8 cellular contexts compared by ENCODE assay signal in the genomic region with DNA sequence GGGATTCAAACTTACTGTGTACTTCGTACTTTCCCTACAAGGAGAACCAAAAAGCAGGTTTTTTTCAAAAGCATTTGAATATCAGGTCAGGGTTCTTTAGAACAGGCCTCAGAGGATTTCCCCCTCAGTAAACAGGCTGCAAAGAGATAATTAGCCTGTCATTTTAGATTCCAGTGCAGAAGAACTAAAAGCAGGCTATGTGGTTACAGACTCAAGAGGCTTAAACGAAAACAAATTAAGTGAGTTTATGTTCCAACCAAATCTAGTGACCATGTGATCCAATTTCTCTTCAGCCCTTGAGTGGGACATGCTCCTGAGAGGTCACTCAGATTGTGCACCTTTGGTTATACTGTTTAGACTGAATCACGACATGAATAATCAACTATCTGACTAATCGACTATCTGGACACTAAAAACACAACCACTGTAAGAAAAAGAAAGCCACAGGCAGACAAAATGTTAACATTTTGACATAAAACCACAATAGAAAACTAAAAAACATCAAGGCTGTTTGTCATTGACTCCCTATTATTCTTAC. TPM values are rescaled to one million over a fixed set of nuclear protein-coding genes. Genes with fewer than 3 reads are reported as not detected.
DNase-seq lines count a peak whose midpoint lies in the region; ATAC-seq lines count a peak whose summit lies in the region.

No MANE protein-coding gene starts in this region.

- no peak overlapping the region for H3K9ac ChIP-seq in skeletal muscle satellite cell (ENCODE audit: low read depth, low read length)

- no peaks in the 10 kb centered on the region for H3K27me3 Mint-ChIP-seq in activated T-helper 17 cell treated with anti-CD3 and anti-CD28 coated beads, Interleukin-2, amount 50 U/mL, for 72 hours
- H3K27me3 Mint-ChIP-seq in immature natural killer cell (ENCODE audit: low read depth in 3 of 3): peaks cover 0 to 2% (median 0%) of the 10 kb centered on the region in 3 donors

- H3K27me3 ChIP-seq in skeletal muscle satellite cell (ENCODE audit: control insufficient read depth, insufficient read depth, low read length): no peaks in the 10 kb centered on the region

- peak overlapping the region; percentile 23 for H3K4me2 ChIP-seq in skeletal muscle satellite cell (ENCODE audit: low read length)

- peaks cover 23% of the 10 kb centered on the region for H3K4me1 ChIP-seq in skeletal muscle satellite cell (ENCODE audit: control insufficient read depth, insufficient read depth, low read length)

- peak; percentile 38 for ATAC-seq in HG02870 (IDR thresholded peaks at IDR 0.05; ENCODE audit: unreplicated experiment)
- peak; percentile 66 for ATAC-seq in activated T-helper 17 cell treated with anti-CD3 and anti-CD28 coated beads, Interleukin-2, amount 50 U/mL, for 72 hours (replicated peaks)

- no peaks in the 10 kb centered on the region for H3K9me3 Mint-ChIP-seq in activated T-helper 17 cell treated with anti-CD3 and anti-CD28 coated beads, Interleukin-2, amount 50 U/mL, for 72 hours
- no peaks in the 10 kb centered on the region for H3K9me3 Mint-ChIP-seq in immature natural killer cell

- no peak overlapping the region for H3K27ac Mint-ChIP-seq in activated T-helper 17 cell treated with anti-CD3 and anti-CD28 coated beads, Interleukin-2, amount 50 U/mL, for 72 hours
- H3K27ac Mint-ChIP-seq in immature natural killer cell: peak overlapping the region in 1 of 6 donors; percentile 34

- H3K36me3 ChIP-seq in skeletal muscle satellite cell (ENCODE audit: insufficient read depth, low read length): no peaks in the 10 kb centered on the region

- no peak overlapping the region for H3K4me3 Mint-ChIP-seq in activated T-helper 17 cell treated with anti-CD3 and anti-CD28 coated beads, Interleukin-2, amount 50 U/mL, for 72 hours
- H3K4me3 Mint-ChIP-seq in immature natural killer cell: no peak overlapping the region

- H3K9me3 ChIP-seq in skeletal muscle satellite cell (replicated peaks; ENCODE audit: low read length): no peaks in the 10 kb centered on the region

- peaks cover 20% of the 10 kb centered on the region for H3K36me3 Mint-ChIP-seq in activated T-helper 17 cell treated with anti-CD3 and anti-CD28 coated beads, Interleukin-2, amount 50 U/mL, for 72 hours (ENCODE audit: low read depth)
- H3K36me3 Mint-ChIP-seq in immature natural killer cell: no peaks in the 10 kb centered on the region

- DNase-seq in NCI-H2107 treated with DMSO at 0.1 percent for 48 hours (lab: John Stamatoyannopoulos, UW; ENCODE audit: unreplicated experiment): peak; percentile 55
- no peak for DNase-seq in NCI-H2107 (lab: John Stamatoyannopoulos, UW)
- no peak for DNase-seq in NCI-H510A treated with DMSO at 0.1 percent for 48 hours (lab: John Stamatoyannopoulos, UW)
- DNase-seq in KG1 (lab: John Stamatoyannopoulos, UW): no peak
- no peak for DNase-seq in immature natural killer cell

- H3K4me3 ChIP-seq in skeletal muscle satellite cell (ENCODE audit: low read length): no peak overlapping the region

- peaks cover 39% of the 10 kb centered on the region for H3K4me1 Mint-ChIP-seq in activated T-helper 17 cell treated with anti-CD3 and anti-CD28 coated beads, Interleukin-2, amount 50 U/mL, for 72 hours
- peaks cover 31 to 35% of the 10 kb centered on the region in 2 donors for H3K4me1 Mint-ChIP-seq in immature natural killer cell

RNA-seq across cellular contexts. Expression of gene TMED8, which starts 4.5 kb away (rescaled TPM):
- total RNA-seq in activated T-helper 17 cell treated with anti-CD3 and anti-CD28 coated beads, Interleukin-2, amount 50 U/mL, for 72 hours: 10 to 100 TPM; 33.2 to 45.1 TPM
- total RNA-seq in skeletal muscle satellite cell (2012; rRNA removed): 11.9 and 13.3 TPM in 2 replicates
- polyA plus RNA-seq in immature natural killer cell: 1 to 10 TPM; 2.4 to 4.6 (median 2.6) TPM

RNA-seq across cellular contexts. Expression of gene SAMD15, which starts 4.8 kb away (rescaled TPM):
- total RNA-seq in activated T-helper 17 cell treated with anti-CD3 and anti-CD28 coated beads, Interleukin-2, amount 50 U/mL, for 72 hours: under 1 TPM; 0.22 to 0.29 TPM
- total RNA-seq in skeletal muscle satellite cell (2012; rRNA removed): 1.5 and 1.8 TPM in 2 replicates
- under 1 TPM in 1 of 3 donors, not detected in 2; 0.40 TPM for polyA plus RNA-seq in immature natural killer cell

RNA-seq across cellular contexts. Expression of gene NOXRED1, which starts 51.0 kb away (rescaled TPM):
- total RNA-seq in activated T-helper 17 cell treated with anti-CD3 and anti-CD28 coated beads, Interleukin-2, amount 50 U/mL, for 72 hours: 1 to 10 TPM in 1 of 2 donors, under 1 TPM in 1; 0.89 to 1.0 TPM
- 0.66 TPM in 1 of 2 replicates, not detected in the other for total RNA-seq in skeletal muscle satellite cell (2012; rRNA removed)
- polyA plus RNA-seq in immature natural killer cell: not detected

RNA-seq across cellular contexts. Expression of gene GSTZ1, which starts 51.5 kb away (rescaled TPM):
- total RNA-seq in activated T-helper 17 cell treated with anti-CD3 and anti-CD28 coated beads, Interleukin-2, amount 50 U/mL, for 72 hours: 10 to 100 TPM; 11.0 to 13.1 TPM
- total RNA-seq in skeletal muscle satellite cell (2012; rRNA removed): 31.2 and 44.8 TPM in 2 replicates
- polyA plus RNA-seq in immature natural killer cell: 1 to 10 TPM; 5.2 to 5.9 (median 5.6) TPM

RNA-seq across cellular contexts. Expression of gene POMT2, which starts 51.7 kb away (rescaled TPM):
- total RNA-seq in activated T-helper 17 cell treated with anti-CD3 and anti-CD28 coated beads, Interleukin-2, amount 50 U/mL, for 72 hours: 10 to 100 TPM; 10.9 to 26.0 TPM
- total RNA-seq in skeletal muscle satellite cell (2012; rRNA removed): 10.0 and 15.7 TPM in 2 replicates
- 1 to 10 TPM in 2 of 3 donors, under 1 TPM in 1; 0.36 to 3.1 (median 1.0) TPM for polyA plus RNA-seq in immature natural killer cell
